In genomic region chr11:126153999-126154398, GRCh38 we compare ENCODE assay signal across 13 cellular contexts. TPM values are rescaled to one million over a fixed set of nuclear protein-coding genes. Genes with fewer than 3 reads are reported as not detected.
DNase-seq lines count a peak whose midpoint lies in the region; ATAC-seq and TF ChIP-seq lines count a peak whose summit lies in the region.
"Had no signal": no experiment of that assay in that cellular context is flagged by ENCODE, and none has a peak within 500 bp of the region (broad histone marks: within the 10 kb centered on the region; RNA-seq: fewer than 3 reads in every experiment).

No MANE protein-coding gene starts in this region.

- TF ChIP-seq EP300 in gastroesophageal sphincter (IDR thresholded peaks at IDR 0.05), result no peak

- H3K4me3 ChIP-seq in astrocyte of the spinal cord (ENCODE audit: low read depth, low read length) (no peak overlapping the region), mucosa of descending colon (no peak overlapping the region), body of pancreas (no peak overlapping the region), gastroesophageal sphincter (no peak overlapping the region)

- H3K27ac ChIP-seq in body of pancreas (no peak overlapping the region), gastroesophageal sphincter (no peak overlapping the region)
- H3K27ac ChIP-seq: epithelial cell of prostate had no signal

- intact Hi-C loops in Calu3 (cut with micrococcal nuclease; ENCODE audit: unreplicated experiment), result no loop called here
- intact Hi-C loops in mucosa of descending colon (cut with DNase I, micrococcal nuclease), result no loop called here
- intact Hi-C loops in posterior cingulate gyrus (cut with DNase I), result no loop called here
- intact Hi-C loops in body of pancreas (cut with DNase I), result no loop called here

- ATAC-seq in mucosa of descending colon, result peak; percentile 38
- no peak for ATAC-seq in body of pancreas
- ATAC-seq in gastroesophageal sphincter, result no peak
- ATAC-seq in GM19351 (IDR thresholded peaks at IDR 0.05; ENCODE audit: unreplicated experiment), result no peak

- H3K9me3 ChIP-seq in mucosa of descending colon (no peaks in the 10 kb centered on the region), body of pancreas (no peaks in the 10 kb centered on the region), gastroesophageal sphincter (peaks cover 0 to 6% (median 0%) of the 10 kb centered on the region in 3 donors)

- 63 to 76% methylated on average over 6 of the region's 6 CpGs for WGBS in body of pancreas, 2 donors
- 25% methylated on average over 4 of the region's 6 CpGs; no CpG with 5 or more reads in 1 of the 2 donors for WGBS in gastroesophageal sphincter (ENCODE audit: low coverage in 1 of 2), 2 donors

- H3K4me1 Mint-ChIP-seq in Calu3 (ENCODE audit: low read depth, unreplicated experiment), result peaks cover 7% of the 10 kb centered on the region

- H3K27ac Mint-ChIP-seq in Calu3 (ENCODE audit: unreplicated experiment), result no peak overlapping the region
- H3K27ac Mint-ChIP-seq: activated T-helper 1 cell treated with anti-CD3 and anti-CD28 coated beads, Interleukin-12 subunit alpha, Interleukin-12 subunit beta, Interleukin-2, Interleukin-4 antibody, amounts not matched to agents 30 ng/mL and 10 ng/mL and 1 ng/mL, durations not matched to agents 14 hours and 24 hours and 36 hours had no signal

- in situ Hi-C loops in astrocyte of the spinal cord (cut with HindIII; ENCODE audit: low sequenced_read_pairs), result no loop called here

- H3K4me3 Mint-ChIP-seq in Calu3 (ENCODE audit: low read depth, unreplicated experiment), result no peak overlapping the region
- H3K4me3 Mint-ChIP-seq: activated T-helper 1 cell treated with anti-CD3 and anti-CD28 coated beads, Interleukin-12 subunit alpha, Interleukin-12 subunit beta, Interleukin-2, Interleukin-4 antibody, amounts not matched to agents 30 ng/mL and 10 ng/mL and 1 ng/mL, durations not matched to agents 14 hours and 24 hours and 36 hours had no signal

- H3K27me3 ChIP-seq in body of pancreas, result no peaks in the 10 kb centered on the region
- no peaks in the 10 kb centered on the region for H3K27me3 ChIP-seq in gastroesophageal sphincter

- no peaks in the 10 kb centered on the region for H3K36me3 Mint-ChIP-seq in Calu3 (ENCODE audit: insufficient read depth, unreplicated experiment)

- TF ChIP-seq POLR2A in body of pancreas (IDR thresholded peaks at IDR 0.05), result no peak
- TF ChIP-seq POLR2A in gastroesophageal sphincter (IDR thresholded peaks at IDR 0.05), result no peak

- H3K27me3 Mint-ChIP-seq in Calu3 (ENCODE audit: unreplicated experiment), result peaks cover 29% of the 10 kb centered on the region

- no TSS peak for BruUV-seq in Calu3 (replicated peaks; lab: Mats Ljungman, UMichigan)

- H3K9me3 Mint-ChIP-seq in Calu3 (ENCODE audit: low read depth, unreplicated experiment), result no peaks in the 10 kb centered on the region

- CTCF ChIA-PET in Calu3 (lab: Charles Lee), result interaction anchor here (1.2 kb wide), 1 partner anchor 44 kb away, joined by 3 read pairs; no protein-coding TSS in a partner anchor

- DNase-seq in Calu3 (peak; percentile 3), HT-29 (ENCODE audit: low spot score) (peak; percentile 93), astrocyte of the spinal cord (ENCODE audit: low read depth, low spot score) (peak; percentile 45), mucosa of descending colon (peak in 1 of 3 donors; percentile 47), posterior cingulate gyrus (no peak), body of pancreas (no peak)
- DNase-seq: NCI-H1436 treated with DMSO at 0.1 percent for 48 hours; Right ventricle myocardium superior; stimulated activated CD4-positive, alpha-beta T cell treated with anti-CD3 and anti-CD28 coated beads, Interleukin-15, amount 100 ng/mL, for 24 hours had no signal

- H3K4me1 ChIP-seq in mucosa of descending colon (ENCODE audit: low read depth) (no peaks in the 10 kb centered on the region), body of pancreas (no peaks in the 10 kb centered on the region), gastroesophageal sphincter (peaks cover 0 to 4% (median 0%) of the 10 kb centered on the region in 3 donors)

- TF ChIP-seq CTCF in Calu3 (IDR thresholded peaks at IDR 0.05; ENCODE audit: unreplicated experiment), result no peak
- TF ChIP-seq CTCF in astrocyte of the spinal cord (IDR thresholded peaks at IDR 0.05; ENCODE audit: low read depth, low read length), result no peak
- TF ChIP-seq CTCF in mucosa of descending colon (IDR thresholded peaks at IDR 0.05), result no peak
- TF ChIP-seq CTCF in body of pancreas (IDR thresholded peaks at IDR 0.05), result no peak
- no peak for TF ChIP-seq CTCF in gastroesophageal sphincter (IDR thresholded peaks at IDR 0.05)

- no peaks in the 10 kb centered on the region for H3K36me3 ChIP-seq in mucosa of descending colon (ENCODE audit: low read depth)
- H3K36me3 ChIP-seq in body of pancreas (replicated peaks in 1 of 2; ENCODE audit: insufficient read depth in 1 of 2, low read depth in 2 of 2), result no peaks in the 10 kb centered on the region
- no peaks in the 10 kb centered on the region for H3K36me3 ChIP-seq in gastroesophageal sphincter

RNA-seq across cellular contexts. Expression of gene RPUSD4, which starts 57.5 kb away (rescaled TPM):
- total RNA-seq in Calu3 (2022) (19.0 and 21.5 TPM in 2 replicates), mucosa of descending colon (10 to 100 TPM; 17.0 to 23.4 (median 23.0) TPM), body of pancreas (10 to 100 TPM; 25.4 to 41.2 TPM), gastroesophageal sphincter (10 to 100 TPM; 13.2 to 18.8 (median 14.0) TPM)
- total RNA-seq in HT-29 (2014; rRNA removed; shearing (Covaris generic)), result 47.6 and 52.7 TPM in 2 replicates

RNA-seq across cellular contexts. Expression of gene FAM118B, which starts 57.6 kb away (rescaled TPM):
- 15.7 and 15.8 TPM in 2 replicates for total RNA-seq in Calu3 (2022)
- 16.3 and 20.8 TPM in 2 replicates for total RNA-seq in HT-29 (2014; rRNA removed; shearing (Covaris generic))
- total RNA-seq in mucosa of descending colon, result 10 to 100 TPM; 35.4 to 62.5 (median 48.5) TPM
- 10 to 100 TPM in 1 of 2 donors, 1 to 10 TPM in 1; 6.7 to 36.9 TPM for total RNA-seq in body of pancreas
- 10 to 100 TPM; 15.5 to 24.0 (median 19.9) TPM for total RNA-seq in gastroesophageal sphincter

Comparison
In these comparisons a context has a peak if more than half of its experiments do, and no peak if none do; other contexts are left out.
1. DNase-seq: peak in Calu3 (single experiment), HT-29 (single experiment) and astrocyte of the spinal cord (single experiment); none in posterior cingulate gyrus (0 of 10) and body of pancreas (0 of 4).